ENCODE assay signal across 2 cellular contexts in the genomic region with DNA sequence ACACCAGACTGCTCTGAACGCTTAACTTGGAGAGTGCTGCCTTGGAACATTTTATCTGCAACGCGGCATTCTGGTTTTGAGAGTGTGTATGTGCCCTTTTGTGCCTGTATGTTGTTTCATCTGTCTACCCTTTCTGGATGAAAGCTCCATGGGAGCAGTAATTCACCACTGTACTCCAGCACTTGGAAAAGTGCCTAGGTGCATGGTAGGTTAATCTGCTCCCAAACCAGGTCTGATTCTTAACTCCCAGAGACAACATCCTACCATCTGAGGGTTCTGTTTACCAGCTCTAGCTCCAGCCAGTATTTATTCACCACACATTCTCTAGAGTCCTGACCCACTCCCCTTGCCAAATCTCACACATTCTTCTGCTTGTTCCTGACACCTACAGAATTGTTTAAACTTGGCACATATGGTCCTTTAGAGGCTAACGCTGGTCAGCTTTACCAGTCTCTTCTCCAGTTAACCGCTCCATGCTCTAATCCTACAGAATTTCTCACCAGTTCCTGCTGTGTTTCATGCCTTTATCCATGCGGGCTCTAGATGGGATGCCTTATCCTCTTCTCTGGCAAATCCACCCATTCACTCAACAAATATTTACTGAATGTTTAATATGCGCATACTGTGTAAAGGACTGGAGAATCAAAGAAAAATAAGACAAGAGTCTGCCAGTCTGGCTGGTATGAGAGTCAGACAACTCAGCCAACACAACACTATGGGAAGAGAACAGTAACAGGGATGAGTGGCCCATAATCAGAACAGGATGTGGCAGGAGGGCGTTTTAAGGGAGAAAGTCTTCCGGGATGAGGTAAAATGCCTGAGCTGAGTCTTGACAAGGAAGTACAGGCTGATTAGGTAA.
TF ChIP-seq lines count a peak whose summit lies in the region.

No MANE protein-coding gene starts in this region.

TF ChIP-seq in IMR-90, 13 proteins besides CTCF, POLR2A, EP300 and RAD21:
- no peak for TF ChIP-seq RFX5 (IDR thresholded peaks at IDR 0.05; ENCODE audit: low read depth, low read length)
- no peak for TF ChIP-seq MXI1 (IDR thresholded peaks at IDR 0.05; ENCODE audit: borderline replicate concordance, low read depth, low read length)
- no peak for TF ChIP-seq CHD1 (IDR thresholded peaks at IDR 0.05; ENCODE audit: low read depth, low read length)
- TF ChIP-seq, protein P1, sequence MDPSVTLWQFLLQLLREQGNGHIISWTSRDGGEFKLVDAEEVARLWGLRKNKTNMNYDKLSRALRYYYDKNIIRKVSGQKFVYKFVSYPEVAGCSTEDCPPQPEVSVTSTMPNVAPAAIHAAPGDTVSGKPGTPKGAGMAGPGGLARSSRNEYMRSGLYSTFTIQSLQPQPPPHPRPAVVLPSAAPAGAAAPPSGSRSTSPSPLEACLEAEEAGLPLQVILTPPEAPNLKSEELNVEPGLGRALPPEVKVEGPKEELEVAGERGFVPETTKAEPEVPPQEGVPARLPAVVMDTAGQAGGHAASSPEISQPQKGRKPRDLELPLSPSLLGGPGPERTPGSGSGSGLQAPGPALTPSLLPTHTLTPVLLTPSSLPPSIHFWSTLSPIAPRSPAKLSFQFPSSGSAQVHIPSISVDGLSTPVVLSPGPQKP (IDR thresholded peaks at IDR 0.05; ENCODE audit: borderline replicate concordance, low read depth, low read length): no peak
- no peak for TF ChIP-seq CEBPB (IDR thresholded peaks at IDR 0.05; ENCODE audit: low read depth, low read length)
- TF ChIP-seq RCOR1 (IDR thresholded peaks at IDR 0.05; ENCODE audit: insufficient replicate concordance, low read length): no peak
- TF ChIP-seq MAZ (IDR thresholded peaks at IDR 0.05; ENCODE audit: borderline replicate concordance, low read depth, low read length): no peak
- no peak for TF ChIP-seq MAFK (IDR thresholded peaks at IDR 0.05; ENCODE audit: low read depth, low read length)
- TF ChIP-seq FOS (IDR thresholded peaks at IDR 0.05; ENCODE audit: low read depth, low read length): no peak
- no peak for TF ChIP-seq BHLHE40 (IDR thresholded peaks at IDR 0.05; ENCODE audit: low read depth, low read length)
- no peak for TF ChIP-seq NFE2L2 (IDR thresholded peaks at IDR 0.05; ENCODE audit: low read depth, low read length)
- no peak for TF ChIP-seq USF2 (IDR thresholded peaks at IDR 0.05; ENCODE audit: low read depth, low read length)
- TF ChIP-seq SMC3 (IDR thresholded peaks at IDR 0.05; ENCODE audit: low read depth, low read length): no peak

TF ChIP-seq in H1, 55 proteins besides CTCF, POLR2A, EP300 and RAD21:
- TF ChIP-seq CREB1 (IDR thresholded peaks at IDR 0.05) (no peak), TCF12 (IDR thresholded peaks at IDR 0.05; ENCODE audit: low read depth, low read length) (no peak), POU5F1 (IDR thresholded peaks at IDR 0.05; ENCODE audit: low read depth, low read length) (peak; percentile 67; the same call in 1 of the 2 replicates), RBBP5 (IDR thresholded peaks at IDR 0.05; ENCODE audit: borderline replicate concordance, low read depth, low read length) (no peak), CHD1 (IDR thresholded peaks at IDR 0.05; ENCODE audit: low read depth, low read length) (no peak)
